In genomic region chr5:149381261-149381985, GRCh38 we compare ENCODE assay signal across 8 cellular contexts. TPM values are rescaled to one million over a fixed set of nuclear protein-coding genes. Genes with fewer than 3 reads are reported as not detected.
DNase-seq lines count a peak whose midpoint lies in the region; ATAC-seq and TF ChIP-seq lines count a peak whose summit lies in the region.

No MANE protein-coding gene starts in this region.

- H3K9me3 ChIP-seq in naive thymus-derived CD4-positive, alpha-beta T cell (ENCODE audit: control insufficient read depth in 2 of 3, low read length in 3 of 3) = no peaks in the 10 kb centered on the region

- no peaks in the 10 kb centered on the region for H3K36me3 ChIP-seq in naive thymus-derived CD4-positive, alpha-beta T cell (ENCODE audit: control insufficient read depth in 2 of 3, insufficient read depth in 3 of 3, low read length in 3 of 3)

- H3K27me3 ChIP-seq in naive thymus-derived CD4-positive, alpha-beta T cell (ENCODE audit: control insufficient read depth in 2 of 2, insufficient read depth in 2 of 2, low read length in 2 of 2) = no peaks in the 10 kb centered on the region

- H3K27ac ChIP-seq in naive thymus-derived CD4-positive, alpha-beta T cell (ENCODE audit: low read depth, low read length) = no peak overlapping the region

- H3K27me3 Mint-ChIP-seq in stimulated activated naive CD8-positive, alpha-beta T cell treated with anti-CD3 and anti-CD28 coated beads, Interleukin-15, amount 100 ng/mL, for 72 hours = no peaks in the 10 kb centered on the region
- no peaks in the 10 kb centered on the region for H3K27me3 Mint-ChIP-seq in naive thymus-derived CD4-positive, alpha-beta T cell
- no peaks in the 10 kb centered on the region for H3K27me3 Mint-ChIP-seq in activated naive CD4-positive, alpha-beta T cell treated with anti-CD3 and anti-CD28 coated beads for 36 hours (ENCODE audit: low read depth)

- DNase-seq in stimulated activated naive CD8-positive, alpha-beta T cell treated with anti-CD3 and anti-CD28 coated beads, Interleukin-15, amount 100 ng/mL, for 72 hours = no peak
- DNase-seq in stimulated activated naive CD8-positive, alpha-beta T cell treated with anti-CD3 and anti-CD28 coated beads, Interleukin-15, Interleukin-2, amounts not matched to agents 100 U/mL and 50 U/mL, for 24 hours = no peak
- DNase-seq in naive thymus-derived CD4-positive, alpha-beta T cell = no peak
- no peak for DNase-seq in activated naive CD4-positive, alpha-beta T cell treated with anti-CD3 and anti-CD28 coated beads for 36 hours
- no peak for DNase-seq in NCI-H446 treated with DMSO at 0.1 percent for 48 hours (lab: John Stamatoyannopoulos, UW)

- H3K4me3 ChIP-seq in naive thymus-derived CD4-positive, alpha-beta T cell (ENCODE audit: low read length) = no peak overlapping the region

- no peak overlapping the region for H3K4me3 Mint-ChIP-seq in stimulated activated naive CD8-positive, alpha-beta T cell treated with anti-CD3 and anti-CD28 coated beads, Interleukin-15, amount 100 ng/mL, for 72 hours
- H3K4me3 Mint-ChIP-seq in naive thymus-derived CD4-positive, alpha-beta T cell = no peak overlapping the region
- H3K4me3 Mint-ChIP-seq in activated naive CD4-positive, alpha-beta T cell treated with anti-CD3 and anti-CD28 coated beads for 36 hours = no peak overlapping the region

- POLR2A ChIA-PET in naive thymus-derived CD4-positive, alpha-beta T cell (lab: Charles Lee) = no interaction called here

- H3K9me3 Mint-ChIP-seq in stimulated activated naive CD8-positive, alpha-beta T cell treated with anti-CD3 and anti-CD28 coated beads, Interleukin-15, amount 100 ng/mL, for 72 hours = no peaks in the 10 kb centered on the region
- no peaks in the 10 kb centered on the region for H3K9me3 Mint-ChIP-seq in naive thymus-derived CD4-positive, alpha-beta T cell
- no peaks in the 10 kb centered on the region for H3K9me3 Mint-ChIP-seq in activated naive CD4-positive, alpha-beta T cell treated with anti-CD3 and anti-CD28 coated beads for 36 hours

- no peak overlapping the region for H3K27ac Mint-ChIP-seq in stimulated activated naive CD8-positive, alpha-beta T cell treated with anti-CD3 and anti-CD28 coated beads, Interleukin-15, amount 100 ng/mL, for 72 hours
- no peak overlapping the region for H3K27ac Mint-ChIP-seq in naive thymus-derived CD4-positive, alpha-beta T cell
- no peak overlapping the region for H3K27ac Mint-ChIP-seq in activated naive CD4-positive, alpha-beta T cell treated with anti-CD3 and anti-CD28 coated beads for 36 hours

- ATAC-seq in stimulated activated naive CD8-positive, alpha-beta T cell treated with anti-CD3 and anti-CD28 coated beads, Interleukin-15, amount 100 ng/mL, for 72 hours = peak; percentile 43
- ATAC-seq in stimulated activated naive CD8-positive, alpha-beta T cell treated with anti-CD3 and anti-CD28 coated beads, Interleukin-15, Interleukin-2, amounts not matched to agents 100 U/mL and 50 U/mL, for 24 hours = no peak
- ATAC-seq in SK-N-SH treated with all-trans-retinoic acid at 6 μM for 48 hours = peak; percentile 48
- peak; percentile 23 for ATAC-seq in naive thymus-derived CD4-positive, alpha-beta T cell
- ATAC-seq in GM19324 (IDR thresholded peaks at IDR 0.05; ENCODE audit: low FRiP score, unreplicated experiment) = no peak
- no peak for ATAC-seq in GM21529 (IDR thresholded peaks at IDR 0.05; ENCODE audit: unreplicated experiment)

- peaks cover 9% of the 10 kb centered on the region for H3K4me1 Mint-ChIP-seq in stimulated activated naive CD8-positive, alpha-beta T cell treated with anti-CD3 and anti-CD28 coated beads, Interleukin-15, amount 100 ng/mL, for 72 hours
- H3K4me1 Mint-ChIP-seq in naive thymus-derived CD4-positive, alpha-beta T cell = peaks cover 0 to 5% (median 4%) of the 10 kb centered on the region in 7 donors
- no peaks in the 10 kb centered on the region for H3K4me1 Mint-ChIP-seq in activated naive CD4-positive, alpha-beta T cell treated with anti-CD3 and anti-CD28 coated beads for 36 hours (ENCODE audit: low read depth)

- CTCF ChIA-PET in naive thymus-derived CD4-positive, alpha-beta T cell (lab: Charles Lee) = interaction anchor here (0.7 to 4.1 kb wide), 9 partner anchors 8 to 187 kb away, joined by 3 to 30 read pairs (median 5); no protein-coding TSS in a partner anchor
- CTCF ChIA-PET in activated naive CD4-positive, alpha-beta T cell treated with anti-CD3 and anti-CD28 coated beads for 36 hours (lab: Charles Lee) = interaction anchor here (0.6 to 7.5 kb wide), 31 partner anchors 10 to 264 kb away, joined by 3 to 80 read pairs (median 4); partner anchors contain the start of genes ARHGEF37, GRPEL2 and PCYOX1L

- intact Hi-C loops in naive thymus-derived CD4-positive, alpha-beta T cell (cut with micrococcal nuclease) = no loop called here
- intact Hi-C loops in activated naive CD4-positive, alpha-beta T cell treated with anti-CD3 and anti-CD28 coated beads for 36 hours (cut with micrococcal nuclease) = no loop called here

- peaks cover 0 to 6% (median 5%) of the 10 kb centered on the region in 5 donors for H3K36me3 Mint-ChIP-seq in naive thymus-derived CD4-positive, alpha-beta T cell
- H3K36me3 Mint-ChIP-seq in activated naive CD4-positive, alpha-beta T cell treated with anti-CD3 and anti-CD28 coated beads for 36 hours (ENCODE audit: low read depth) = no peaks in the 10 kb centered on the region

- H3K4me1 ChIP-seq in naive thymus-derived CD4-positive, alpha-beta T cell (ENCODE audit: control insufficient read depth in 2 of 2, insufficient read depth in 2 of 2, low read length in 2 of 2) = no peaks in the 10 kb centered on the region

TF ChIP-seq in SK-N-SH treated with all-trans-retinoic acid at 6 μM for 48 hours, 23 proteins besides CTCF, POLR2A, EP300 and RAD21 (continues in another document):
- TF ChIP-seq CSDC2 (CRISPR knock-in tag; IDR thresholded peaks at IDR 0.05) (no peak), ZFP30 (CRISPR knock-in tag; IDR thresholded peaks at IDR 0.05) (no peak), RARB (CRISPR knock-in tag; IDR thresholded peaks at IDR 0.05) (no peak), CREB5 (CRISPR knock-in tag; IDR thresholded peaks at IDR 0.05; ENCODE audit: low read depth) (no peak), TSHZ2 (CRISPR knock-in tag; IDR thresholded peaks at IDR 0.05) (no peak), POU6F1 (CRISPR knock-in tag; IDR thresholded peaks at IDR 0.05; ENCODE audit: borderline replicate concordance, low read depth) (no peak), TOX (CRISPR knock-in tag; IDR thresholded peaks at IDR 0.05; ENCODE audit: borderline replicate concordance) (no peak)

RNA-seq across cellular contexts. Expression of gene IL17B, which starts 2.3 kb away (rescaled TPM):
- not detected for total RNA-seq in naive thymus-derived CD4-positive, alpha-beta T cell
- polyA plus RNA-seq in naive thymus-derived CD4-positive, alpha-beta T cell = not detected
- not detected for total RNA-seq in activated naive CD4-positive, alpha-beta T cell treated with anti-CD3 and anti-CD28 coated beads for 36 hours

RNA-seq across cellular contexts. Expression of gene PCYOX1L, which starts 23.6 kb away (rescaled TPM):
- total RNA-seq in naive thymus-derived CD4-positive, alpha-beta T cell = 10 to 100 TPM; 29.7 to 53.7 (median 36.3) TPM
- polyA plus RNA-seq in naive thymus-derived CD4-positive, alpha-beta T cell = 10 to 100 TPM; 12.7 to 21.1 TPM
- 10 to 100 TPM; 19.9 to 21.0 TPM for total RNA-seq in activated naive CD4-positive, alpha-beta T cell treated with anti-CD3 and anti-CD28 coated beads for 36 hours

RNA-seq across cellular contexts. Expression of gene GRPEL2, which starts 36.1 kb away (rescaled TPM):
- total RNA-seq in naive thymus-derived CD4-positive, alpha-beta T cell = 10 to 100 TPM; 12.0 to 40.1 (median 32.2) TPM
- 1 to 10 TPM; 5.9 to 7.5 TPM for polyA plus RNA-seq in naive thymus-derived CD4-positive, alpha-beta T cell
- total RNA-seq in activated naive CD4-positive, alpha-beta T cell treated with anti-CD3 and anti-CD28 coated beads for 36 hours = 10 to 100 TPM; 44.7 to 49.6 TPM

Comparison
In these comparisons a context has a peak if more than half of its experiments do, and no peak if none do; other contexts are left out.
1. ATAC-seq: peak in stimulated activated naive CD8-positive, alpha-beta T cell treated with anti-CD3 and anti-CD28 coated beads, Interleukin-15, amount 100 ng/mL, for 72 hours (single experiment), SK-N-SH treated with all-trans-retinoic acid at 6 μM for 48 hours (single experiment) and naive thymus-derived CD4-positive, alpha-beta T cell (single experiment); none in stimulated activated naive CD8-positive, alpha-beta T cell treated with anti-CD3 and anti-CD28 coated beads, Interleukin-15, Interleukin-2, amounts not matched to agents 100 U/mL and 50 U/mL, for 24 hours (single experiment), GM19324 (single experiment) and GM21529 (single experiment).